Comparison of ENCODE assay signal across 35 cellular contexts in the genomic region with DNA sequence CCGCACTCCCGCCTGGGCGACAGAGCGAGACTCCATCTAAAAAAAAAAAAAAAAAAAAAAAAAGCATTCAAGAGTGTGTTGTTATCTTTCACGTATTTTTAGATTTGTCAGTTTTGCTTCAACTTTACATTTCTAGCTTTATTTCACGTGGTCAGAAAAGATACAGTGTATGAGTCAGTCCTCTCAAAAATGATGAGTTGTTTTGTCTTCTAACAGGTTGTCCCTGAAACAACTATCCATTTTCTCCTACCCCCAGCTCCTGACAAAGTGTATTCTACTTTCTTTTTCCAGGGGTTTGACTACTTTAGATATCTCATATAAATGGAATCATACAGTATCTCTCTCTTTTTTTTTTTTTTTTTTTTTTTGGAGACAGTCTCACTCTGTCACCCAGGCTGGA. TPM values are rescaled to one million over a fixed set of nuclear protein-coding genes. Genes with fewer than 3 reads are reported as not detected.
"Had no signal": no experiment of that assay in that cellular context is flagged by ENCODE, and none has a peak within 500 bp of the region (broad histone marks: within the 10 kb centered on the region; RNA-seq: fewer than 3 reads in every experiment).

No MANE protein-coding gene starts in this region.

- DNase-seq: activated B cell treated with CpG ODN at 0.5 μM for 24 hours; activated CD4-positive, alpha-beta memory T cell treated with anti-CD3 and anti-CD28 coated beads for 36 hours; activated CD4-positive, alpha-beta T cell treated with anti-CD3 and anti-CD28 coated beads, Interleukin-2, amount 10 ng/mL, durations not matched to agents 24 days and 14 days; activated CD4-positive, alpha-beta T cell treated with anti-CD3 and anti-CD28 coated beads, Interleukin-2, amount 50 U/mL, for 1 hour; activated CD4-positive, alpha-beta T cell treated with anti-CD3 and anti-CD28 coated beads, Interleukin-2, amount 50 U/mL, for 4 hours; activated CD4-positive, CD25-positive, alpha-beta regulatory T cell treated with anti-CD3 and anti-CD28 coated beads, Interleukin-2, amount 50 U/mL, for 72 hours; activated CD8-positive, alpha-beta memory T cell treated with anti-CD3 and anti-CD28 coated beads, Interleukin-2, amount 50 U/mL, for 4 hours; activated CD8-positive, alpha-beta T cell treated with anti-CD3 and anti-CD28 coated beads for 36 hours; activated effector memory CD4-positive, alpha-beta T cell treated with anti-CD3 and anti-CD28 coated beads, Interleukin-2, amount 50 U/mL, for 16 hours; activated gamma-delta T cell treated with Interleukin-2 at 50 U/mL for 16 hours; activated naive CD4-positive, alpha-beta T cell; activated naive CD4-positive, alpha-beta T cell treated with anti-CD3 and anti-CD28 coated beads for 36 hours; activated naive CD4-positive, alpha-beta T cell treated with anti-CD3 and anti-CD28 coated beads, Interleukin-2, amount 50 U/mL, for 16 hours; activated naive CD8-positive, alpha-beta T cell treated with anti-CD3 and anti-CD28 coated beads for 36 hours; activated T-cell treated with anti-CD3 and anti-CD28 coated beads for 4 hours; activated T-cell treated with anti-CD3 and anti-CD28 coated beads, Interleukin-2, amount 50 U/mL, for 1 hour; activated T-cell treated with anti-CD3 and anti-CD28 coated beads, Interleukin-2, amount 50 U/mL, for 4 hours; activated T-cell treated with anti-CD3 and anti-CD28 coated beads, Interleukin-2, amount 50 U/mL, for 72 hours; adrenal gland; amniotic stem cell; aorta; body of pancreas; brain microvascular endothelial cell; caudate nucleus; cerebellar nuclear complex; T-helper 2 cell; T-helper 9 cell had no signal

- H3K4me1 ChIP-seq: adrenal gland, body of pancreas had no signal

- H3K27ac ChIP-seq: adrenal gland, body of pancreas, brain microvascular endothelial cell, cardiac muscle cell, VCaP had no signal

- H3K4me3 ChIP-seq: adrenal gland, body of pancreas, cardiac muscle cell had no signal

- H3K27ac Mint-ChIP-seq: activated B cell treated with CpG ODN at 0.5 μM for 24 hours; activated CD4-positive, alpha-beta memory T cell treated with anti-CD3 and anti-CD28 coated beads for 36 hours; activated CD4-positive, alpha-beta T cell treated with anti-CD3 and anti-CD28 coated beads, Interleukin-2, amount 10 ng/mL, durations not matched to agents 24 days and 14 days; activated CD8-positive, alpha-beta T cell treated with anti-CD3 and anti-CD28 coated beads for 36 hours; activated naive CD4-positive, alpha-beta T cell treated with anti-CD3 and anti-CD28 coated beads for 36 hours; activated naive CD4-positive, alpha-beta T cell treated with anti-CD3 and anti-CD28 coated beads, Interleukin-2, amount 50 U/mL, for 72 hours; activated naive CD8-positive, alpha-beta T cell treated with anti-CD3 and anti-CD28 coated beads for 36 hours; activated T-cell treated with anti-CD3 and anti-CD28 coated beads, Interleukin-2, amount 50 U/mL, for 72 hours; activated T-helper 1 cell treated with anti-CD3 and anti-CD28 coated beads, Interleukin-12 subunit alpha, Interleukin-12 subunit beta, Interleukin-2, Interleukin-4 antibody, amounts not matched to agents 30 ng/mL and 10 ng/mL and 1 ng/mL, durations not matched to agents 14 hours and 24 hours and 36 hours; activated T-helper 17 cell treated with anti-CD3 and anti-CD28 coated beads, Interleukin-2, amount 50 U/mL, for 72 hours; T-helper 1 cell treated with Interleukin-12 subunit alpha and Interleukin-12 subunit beta and Interleukin-4 antibody, amounts not matched to agents 30 μg/mL and 1 μg/mL, for 36 hours; T-helper 2 cell treated with Interferon-gamma antibody and Interleukin-4, amounts not matched to agents 5 μg/mL and 100 μg/mL, for 36 hours had no signal

- ATAC-seq: activated CD8-positive, alpha-beta T cell treated with anti-CD3 and anti-CD28 coated beads for 36 hours; activated naive CD4-positive, alpha-beta T cell treated with anti-CD3 and anti-CD28 coated beads, Interleukin-2, amount 50 U/mL, for 72 hours; activated T-cell treated with anti-CD3 and anti-CD28 coated beads, Interleukin-2, amount 50 U/mL, for 4 hours; activated T-cell treated with anti-CD3 and anti-CD28 coated beads, Interleukin-2, amount 50 U/mL, for 72 hours; activated T-helper 17 cell treated with anti-CD3 and anti-CD28 coated beads, Interleukin-2, amount 50 U/mL, for 72 hours; body of pancreas had no signal

- H3K27me3 ChIP-seq: adrenal gland, body of pancreas, brain microvascular endothelial cell, cardiac muscle cell had no signal

- H3K36me3 ChIP-seq: adrenal gland, brain microvascular endothelial cell, cardiac muscle cell had no signal

- H3K9me3 ChIP-seq: adrenal gland, body of pancreas had no signal

- H3K4me1 Mint-ChIP-seq: activated CD4-positive, alpha-beta T cell treated with anti-CD3 and anti-CD28 coated beads, Interleukin-2, amount 10 ng/mL, durations not matched to agents 24 days and 14 days; activated naive CD8-positive, alpha-beta T cell treated with anti-CD3 and anti-CD28 coated beads for 36 hours; activated T-helper 17 cell treated with anti-CD3 and anti-CD28 coated beads, Interleukin-2, amount 50 U/mL, for 72 hours; central memory CD8-positive, alpha-beta T cell had no signal

- H3K4me3 Mint-ChIP-seq: activated B cell treated with CpG ODN at 0.5 μM for 24 hours; activated CD4-positive, alpha-beta memory T cell treated with anti-CD3 and anti-CD28 coated beads for 36 hours; activated CD4-positive, alpha-beta T cell treated with anti-CD3 and anti-CD28 coated beads, Interleukin-2, amount 10 ng/mL, durations not matched to agents 24 days and 14 days; activated CD8-positive, alpha-beta T cell treated with anti-CD3 and anti-CD28 coated beads for 36 hours; activated naive CD4-positive, alpha-beta T cell treated with anti-CD3 and anti-CD28 coated beads for 36 hours; activated naive CD8-positive, alpha-beta T cell treated with anti-CD3 and anti-CD28 coated beads for 36 hours; activated T-cell treated with anti-CD3 and anti-CD28 coated beads, Interleukin-2, amount 50 U/mL, for 4 hours; activated T-cell treated with anti-CD3 and anti-CD28 coated beads, Interleukin-2, amount 50 U/mL, for 72 hours; activated T-helper 1 cell treated with anti-CD3 and anti-CD28 coated beads, Interleukin-12 subunit alpha, Interleukin-12 subunit beta, Interleukin-2, Interleukin-4 antibody, amounts not matched to agents 30 ng/mL and 10 ng/mL and 1 ng/mL, durations not matched to agents 14 hours and 24 hours and 36 hours; activated T-helper 17 cell treated with anti-CD3 and anti-CD28 coated beads, Interleukin-2, amount 50 U/mL, for 72 hours; central memory CD8-positive, alpha-beta T cell; T-helper 1 cell treated with Interleukin-12 subunit alpha and Interleukin-12 subunit beta and Interleukin-4 antibody, amounts not matched to agents 30 μg/mL and 1 μg/mL, for 36 hours; T-helper 2 cell treated with Interferon-gamma antibody and Interleukin-4, amounts not matched to agents 5 μg/mL and 100 μg/mL, for 36 hours had no signal

RNA-seq across cellular contexts. Expression of gene ZNF695, which starts 5.5 kb away (rescaled TPM):
- total RNA-seq: aorta, body of pancreas had no signal
- polyA plus RNA-seq: aorta had no signal
